20 cellular contexts compared by ENCODE assay signal in the genomic region with DNA sequence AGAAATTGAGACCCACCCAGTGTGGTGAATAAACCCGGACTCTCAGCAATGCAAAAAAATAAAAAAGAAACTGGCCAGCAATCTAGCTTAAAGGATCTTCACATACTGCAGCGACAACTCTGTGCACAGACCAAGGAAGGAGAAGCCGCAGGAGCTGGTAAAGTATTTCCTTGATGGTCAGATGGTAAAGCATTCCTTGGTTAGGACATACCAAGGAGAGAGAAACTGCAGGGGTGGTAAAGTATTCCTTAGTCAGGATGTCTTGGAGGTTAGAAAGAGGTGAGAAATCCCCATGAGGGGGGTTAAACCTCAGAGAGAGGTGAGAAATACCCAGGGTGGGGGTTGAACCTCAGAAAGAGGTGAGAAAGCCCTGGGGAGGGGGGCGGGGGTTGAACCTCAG.
DNase-seq lines count a peak whose midpoint lies in the region; ATAC-seq and TF ChIP-seq lines count a peak whose summit lies in the region.
"Had no signal": no experiment of that assay in that cellular context is flagged by ENCODE, and none has a peak within 500 bp of the region (broad histone marks: within the 10 kb centered on the region; RNA-seq: fewer than 3 reads in every experiment).

No MANE protein-coding gene starts in this region.

- H3K4me3 ChIP-seq in GM23338 (no peak overlapping the region), esophagus squamous epithelium (peak overlapping the region in 3 of 4 donors; percentile 2 to 31 (median 22))
- H3K4me3 ChIP-seq: Peyer's patch had no signal

- no peaks in the 10 kb centered on the region for H3F3A ChIP-seq in GM23338 (replicated peaks; ENCODE audit: low read depth)

- H3K79me2 ChIP-seq in GM23338 (replicated peaks; ENCODE audit: insufficient read depth), result no peaks in the 10 kb centered on the region

- WGBS in esophagus squamous epithelium, 2 donors, result 58 to 72% methylated on average over 3 to 4 of the region's 4 CpGs

- H3K4me1 ChIP-seq in GM23338 (ENCODE audit: insufficient read depth) (peaks cover 9% of the 10 kb centered on the region), esophagus squamous epithelium (peaks cover 0 to 68% (median 4%) of the 10 kb centered on the region in 3 donors)
- H3K4me1 ChIP-seq: Peyer's patch had no signal

- peaks cover 2% of the 10 kb centered on the region for H3K4me1 Mint-ChIP-seq in activated CD4-positive, alpha-beta T cell treated with anti-CD3 and anti-CD28 coated beads, Interleukin-2, amount 10 ng/mL, durations not matched to agents 24 days and 14 days
- H3K4me1 Mint-ChIP-seq in GM23338, result peaks cover 25% of the 10 kb centered on the region
- peaks cover 8% of the 10 kb centered on the region for H3K4me1 Mint-ChIP-seq in activated T-helper 17 cell treated with anti-CD3 and anti-CD28 coated beads, Interleukin-2, amount 50 U/mL, for 72 hours

- no peaks in the 10 kb centered on the region for H3K27me3 ChIP-seq in GM23338 (ENCODE audit: insufficient read depth)
- H3K27me3 ChIP-seq in esophagus squamous epithelium, result no peaks in the 10 kb centered on the region
- H3K27me3 ChIP-seq: Peyer's patch had no signal

- no peak overlapping the region for H3K27ac Mint-ChIP-seq in activated CD4-positive, alpha-beta T cell treated with anti-CD3 and anti-CD28 coated beads, Interleukin-2, amount 10 ng/mL, durations not matched to agents 24 days and 14 days
- H3K27ac Mint-ChIP-seq in GM23338, result no peak overlapping the region
- peak overlapping the region; percentile 58 for H3K27ac Mint-ChIP-seq in activated T-helper 17 cell treated with anti-CD3 and anti-CD28 coated beads, Interleukin-2, amount 50 U/mL, for 72 hours

- no peaks in the 10 kb centered on the region for H3K27me3 Mint-ChIP-seq in activated CD4-positive, alpha-beta T cell treated with anti-CD3 and anti-CD28 coated beads, Interleukin-2, amount 10 ng/mL, durations not matched to agents 24 days and 14 days
- peaks cover 8% of the 10 kb centered on the region for H3K27me3 Mint-ChIP-seq in GM23338 (ENCODE audit: insufficient read depth, low read depth, poor library complexity)
- peaks cover 6% of the 10 kb centered on the region for H3K27me3 Mint-ChIP-seq in activated T-helper 17 cell treated with anti-CD3 and anti-CD28 coated beads, Interleukin-2, amount 50 U/mL, for 72 hours

- peak; percentile 5 for DNase-seq in activated CD4-positive, alpha-beta T cell treated with anti-CD3 and anti-CD28 coated beads, Interleukin-2, amount 10 ng/mL, durations not matched to agents 24 days and 14 days
- no peak for DNase-seq in activated CD4-positive, alpha-beta T cell treated with anti-CD3 and anti-CD28 coated beads for 48 hours
- DNase-seq in GM23338 (ENCODE audit: low spot score) (peak; percentile 59), esophagus squamous epithelium (lab: John Stamatoyannopoulos, UW) (no peak), NCI-H510A treated with DMSO at 0.1 percent for 48 hours (lab: John Stamatoyannopoulos, UW) (no peak), NCI-H2227 treated with DMSO at 0.1 percent for 48 hours (lab: John Stamatoyannopoulos, UW) (no peak)
- DNase-seq: AML-193, DMS79, GOT3, KG1, NCI-H1417, NCI-H187 treated with DMSO at 0.1 percent for 48 hours, NCI-H345, NCI-H526, Peyer's patch had no signal

- no peaks in the 10 kb centered on the region for H4K20me1 ChIP-seq in GM23338 (replicated peaks; ENCODE audit: insufficient read depth)

- no peaks in the 10 kb centered on the region for H3K36me3 Mint-ChIP-seq in activated CD4-positive, alpha-beta T cell treated with anti-CD3 and anti-CD28 coated beads, Interleukin-2, amount 10 ng/mL, durations not matched to agents 24 days and 14 days (ENCODE audit: low read depth)
- peaks cover 2% of the 10 kb centered on the region; the same call in 1 of the 3 replicates for H3K36me3 Mint-ChIP-seq in GM23338 (ENCODE audit: low read depth)
- no peaks in the 10 kb centered on the region for H3K36me3 Mint-ChIP-seq in activated T-helper 17 cell treated with anti-CD3 and anti-CD28 coated beads, Interleukin-2, amount 50 U/mL, for 72 hours (ENCODE audit: low read depth)

- intact Hi-C loops in activated CD4-positive, alpha-beta T cell treated with anti-CD3 and anti-CD28 coated beads, Interleukin-2, amount 10 ng/mL, durations not matched to agents 24 days and 14 days (cut with micrococcal nuclease), result no loop called here
- intact Hi-C loops in esophagus squamous epithelium (cut with DNase I), result no loop called here

- no peak overlapping the region for H3K4me2 ChIP-seq in GM23338

- TF ChIP-seq POLR2A in esophagus squamous epithelium (IDR thresholded peaks at IDR 0.05), result no peak

- ATAC-seq in GM23338 (no peak; the same call in 2 of the 3 replicates), HG03457 (IDR thresholded peaks at IDR 0.05; ENCODE audit: unreplicated experiment) (no peak)
- ATAC-seq in activated T-helper 17 cell treated with anti-CD3 and anti-CD28 coated beads, Interleukin-2, amount 50 U/mL, for 72 hours (replicated peaks), result peak; percentile 37
- ATAC-seq: Right ventricle myocardium inferior had no signal

- no peak overlapping the region for H3K27ac ChIP-seq in GM23338 (ENCODE audit: low read depth)
- peak overlapping the region in 3 of 4 donors; percentile 78 to 86 (median 85) for H3K27ac ChIP-seq in esophagus squamous epithelium
- H3K27ac ChIP-seq: 22Rv1, C4-2B, Peyer's patch had no signal

- H2AFZ ChIP-seq in GM23338, result no peak overlapping the region

- no peaks in the 10 kb centered on the region for H3K9me3 ChIP-seq in esophagus squamous epithelium
- H3K9me3 ChIP-seq: Peyer's patch had no signal

- H3K9me3 Mint-ChIP-seq in activated CD4-positive, alpha-beta T cell treated with anti-CD3 and anti-CD28 coated beads, Interleukin-2, amount 10 ng/mL, durations not matched to agents 24 days and 14 days, result no peaks in the 10 kb centered on the region
- peaks cover 3% of the 10 kb centered on the region; the same call in 2 of the 3 replicates for H3K9me3 Mint-ChIP-seq in GM23338
- H3K9me3 Mint-ChIP-seq in activated T-helper 17 cell treated with anti-CD3 and anti-CD28 coated beads, Interleukin-2, amount 50 U/mL, for 72 hours, result peaks cover 5% of the 10 kb centered on the region

- H3K9me2 ChIP-seq in GM23338 (ENCODE audit: insufficient read depth), result no peaks in the 10 kb centered on the region

- TF ChIP-seq CTCF in GM23338 (conservative IDR thresholded peaks at IDR 0.05; ENCODE audit: low read depth in 2 of 2), result no peak
- no peak for TF ChIP-seq CTCF in esophagus squamous epithelium (IDR thresholded peaks at IDR 0.05)

- H3K4me3 Mint-ChIP-seq in activated CD4-positive, alpha-beta T cell treated with anti-CD3 and anti-CD28 coated beads, Interleukin-2, amount 10 ng/mL, durations not matched to agents 24 days and 14 days, result no peak overlapping the region
- no peak overlapping the region for H3K4me3 Mint-ChIP-seq in GM23338
- H3K4me3 Mint-ChIP-seq in activated T-helper 17 cell treated with anti-CD3 and anti-CD28 coated beads, Interleukin-2, amount 50 U/mL, for 72 hours, result no peak overlapping the region

- H3K36me3 ChIP-seq in GM23338 (ENCODE audit: insufficient read depth), result no peaks in the 10 kb centered on the region
- H3K36me3 ChIP-seq in esophagus squamous epithelium, result no peaks in the 10 kb centered on the region
- H3K36me3 ChIP-seq: Peyer's patch had no signal

TF ChIP-seq in GM23338, 12 proteins besides CTCF, POLR2A, EP300 and RAD21 (continues in another document):
- TF ChIP-seq JUNB (IDR thresholded peaks at IDR 0.05; ENCODE audit: unreplicated experiment), result no peak
- TF ChIP-seq, protein P1, sequence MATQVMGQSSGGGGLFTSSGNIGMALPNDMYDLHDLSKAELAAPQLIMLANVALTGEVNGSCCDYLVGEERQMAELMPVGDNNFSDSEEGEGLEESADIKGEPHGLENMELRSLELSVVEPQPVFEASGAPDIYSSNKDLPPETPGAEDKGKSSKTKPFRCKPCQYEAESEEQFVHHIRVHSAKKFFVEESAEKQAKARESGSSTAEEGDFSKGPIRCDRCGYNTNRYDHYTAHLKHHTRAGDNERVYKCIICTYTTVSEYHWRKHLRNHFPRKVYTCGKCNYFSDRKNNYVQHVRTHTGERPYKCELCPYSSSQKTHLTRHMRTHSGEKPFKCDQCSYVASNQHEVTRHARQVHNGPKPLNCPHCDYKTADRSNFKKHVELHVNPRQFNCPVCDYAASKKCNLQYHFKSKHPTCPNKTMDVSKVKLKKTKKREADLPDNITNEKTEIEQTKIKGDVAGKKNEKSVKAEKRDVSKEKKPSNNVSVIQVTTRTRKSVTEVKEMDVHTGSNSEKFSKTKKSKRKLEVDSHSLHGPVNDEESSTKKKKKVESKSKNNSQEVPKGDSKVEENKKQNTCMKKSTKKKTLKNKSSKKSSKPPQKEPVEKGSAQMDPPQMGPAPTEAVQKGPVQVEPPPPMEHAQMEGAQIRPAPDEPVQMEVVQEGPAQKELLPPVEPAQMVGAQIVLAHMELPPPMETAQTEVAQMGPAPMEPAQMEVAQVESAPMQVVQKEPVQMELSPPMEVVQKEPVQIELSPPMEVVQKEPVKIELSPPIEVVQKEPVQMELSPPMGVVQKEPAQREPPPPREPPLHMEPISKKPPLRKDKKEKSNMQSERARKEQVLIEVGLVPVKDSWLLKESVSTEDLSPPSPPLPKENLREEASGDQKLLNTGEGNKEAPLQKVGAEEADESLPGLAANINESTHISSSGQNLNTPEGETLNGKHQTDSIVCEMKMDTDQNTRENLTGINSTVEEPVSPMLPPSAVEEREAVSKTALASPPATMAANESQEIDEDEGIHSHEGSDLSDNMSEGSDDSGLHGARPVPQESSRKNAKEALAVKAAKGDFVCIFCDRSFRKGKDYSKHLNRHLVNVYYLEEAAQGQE (IDR thresholded peaks at IDR 0.05; ENCODE audit: unreplicated experiment), result no peak
- TF ChIP-seq STAT1 (IDR thresholded peaks at IDR 0.05; ENCODE audit: unreplicated experiment), result no peak
- no peak for TF ChIP-seq POLR2AphosphoS5 (IDR thresholded peaks at IDR 0.05; ENCODE audit: low read depth)
- TF ChIP-seq, protein P2, sequence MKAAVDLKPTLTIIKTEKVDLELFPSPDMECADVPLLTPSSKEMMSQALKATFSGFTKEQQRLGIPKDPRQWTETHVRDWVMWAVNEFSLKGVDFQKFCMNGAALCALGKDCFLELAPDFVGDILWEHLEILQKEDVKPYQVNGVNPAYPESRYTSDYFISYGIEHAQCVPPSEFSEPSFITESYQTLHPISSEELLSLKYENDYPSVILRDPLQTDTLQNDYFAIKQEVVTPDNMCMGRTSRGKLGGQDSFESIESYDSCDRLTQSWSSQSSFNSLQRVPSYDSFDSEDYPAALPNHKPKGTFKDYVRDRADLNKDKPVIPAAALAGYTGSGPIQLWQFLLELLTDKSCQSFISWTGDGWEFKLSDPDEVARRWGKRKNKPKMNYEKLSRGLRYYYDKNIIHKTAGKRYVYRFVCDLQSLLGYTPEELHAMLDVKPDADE (IDR thresholded peaks at IDR 0.05), result no peak

Comparison
In these comparisons a context has a peak if more than half of its experiments do, and no peak if none do; other contexts are left out.
1. DNase-seq: peak in activated CD4-positive, alpha-beta T cell treated with anti-CD3 and anti-CD28 coated beads, Interleukin-2, amount 10 ng/mL, durations not matched to agents 24 days and 14 days (single experiment) and GM23338 (single experiment); none in activated CD4-positive, alpha-beta T cell treated with anti-CD3 and anti-CD28 coated beads for 48 hours (single experiment), esophagus squamous epithelium (single experiment), NCI-H510A treated with DMSO at 0.1 percent for 48 hours (single experiment) and NCI-H2227 treated with DMSO at 0.1 percent for 48 hours (single experiment).